ENCODE assay signal across 33 cellular contexts in genomic region chrX:103513067-103513466, GRCh38. TPM values are rescaled to one million over a fixed set of nuclear protein-coding genes. Genes with fewer than 3 reads are reported as not detected.
"Had no signal": no experiment of that assay in that cellular context is flagged by ENCODE, and none has a peak within 500 bp of the region (broad histone marks: within the 10 kb centered on the region; RNA-seq: fewer than 3 reads in every experiment).

No MANE protein-coding gene starts in this region.

- H3K9me3 Mint-ChIP-seq: activated naive CD4-positive, alpha-beta T cell treated with anti-CD3 and anti-CD28 coated beads for 36 hours; activated naive CD8-positive, alpha-beta T cell treated with anti-CD3 and anti-CD28 coated beads for 36 hours; effector memory CD8-positive, alpha-beta T cell; naive thymus-derived CD8-positive, alpha-beta T cell; neural progenitor cell; stimulated activated naive B cell treated with anti-CD40 and anti-IgM and Interleukin-4, amounts not matched to agents 10 μg/mL and 1 μg/mL and 100 μg/mL, for 72 hours; T-helper 1 cell treated with Interleukin-12 subunit alpha and Interleukin-12 subunit beta and Interleukin-4 antibody, amounts not matched to agents 30 μg/mL and 1 μg/mL, for 36 hours had no signal

- H3K27me3 Mint-ChIP-seq: activated naive CD8-positive, alpha-beta T cell treated with anti-CD3 and anti-CD28 coated beads for 36 hours had no signal

- H3K4me1 ChIP-seq: adrenal gland, ascending aorta, gastroesophageal sphincter, neural progenitor cell, parathyroid adenoma, psoas muscle, stomach, thyroid gland, upper lobe of left lung had no signal

- H3K4me3 ChIP-seq: adrenal gland, ascending aorta, gastroesophageal sphincter, neural progenitor cell, psoas muscle, stomach, thyroid gland, upper lobe of left lung had no signal

- H3K36me3 ChIP-seq: adrenal gland, ascending aorta, brain microvascular endothelial cell, gastroesophageal sphincter, neural progenitor cell, stomach, thyroid gland, upper lobe of left lung had no signal

- ATAC-seq: activated CD4-positive, CD25-positive, alpha-beta regulatory T cell treated with anti-CD3 and anti-CD28 coated beads, Interleukin-2, amount 50 U/mL, for 24 hours; effector memory CD8-positive, alpha-beta T cell; gastroesophageal sphincter; naive thymus-derived CD8-positive, alpha-beta T cell; psoas muscle; stimulated activated naive B cell treated with anti-CD40 and anti-IgM and Interleukin-4, amounts not matched to agents 10 μg/mL and 1 μg/mL and 100 μg/mL, for 72 hours had no signal

- H3K9ac ChIP-seq: neural progenitor cell, parathyroid adenoma had no signal

- H3K4me1 Mint-ChIP-seq: activated naive CD8-positive, alpha-beta T cell treated with anti-CD3 and anti-CD28 coated beads for 36 hours; naive thymus-derived CD8-positive, alpha-beta T cell; stimulated activated naive B cell treated with anti-CD40 and anti-IgM and Interleukin-4, amounts not matched to agents 10 μg/mL and 1 μg/mL and 100 μg/mL, for 72 hours had no signal

- H3K4me2 ChIP-seq: neural progenitor cell had no signal

- H3K27ac ChIP-seq: adrenal gland, ascending aorta, brain microvascular endothelial cell, gastroesophageal sphincter, neural progenitor cell, parathyroid adenoma, psoas muscle, stomach, thyroid gland, upper lobe of left lung, VCaP had no signal

- DNase-seq: activated CD4-positive, alpha-beta T cell treated with anti-CD3 and anti-CD28 coated beads for 48 hours; activated CD4-positive, alpha-beta T cell treated with anti-CD3 and anti-CD28 coated beads, Interleukin-2, amount 50 U/mL, for 48 hours; activated CD8-positive, alpha-beta memory T cell treated with anti-CD3 and anti-CD28 coated beads for 24 hours; activated effector memory CD4-positive, alpha-beta T cell treated with Interleukin-2 at 50 U/mL for 16 hours; activated naive CD4-positive, alpha-beta T cell treated with anti-CD3 and anti-CD28 coated beads for 36 hours; activated naive CD8-positive, alpha-beta T cell treated with anti-CD3 and anti-CD28 coated beads for 36 hours; brain microvascular endothelial cell; cortex of kidney; effector memory CD8-positive, alpha-beta T cell; head of caudate nucleus; hypothalamus; islet precursor cell; midbrain; naive thymus-derived CD8-positive, alpha-beta T cell; occipital lobe; psoas muscle; stimulated activated CD4-positive, alpha-beta T cell treated with anti-CD3 and anti-CD28 coated beads, Interleukin-15, amount 100 ng/mL, for 24 hours; stimulated activated CD4-positive, alpha-beta T cell treated with anti-CD3 and anti-CD28 coated beads, Interleukin-2, amount 100 ng/mL, for 24 hours; stimulated activated naive B cell treated with anti-CD40 and anti-IgM and Interleukin-4, amounts not matched to agents 10 μg/mL and 1 μg/mL and 100 μg/mL, for 72 hours; stomach; T-helper 9 cell; thyroid gland; upper lobe of left lung had no signal

- H3K27ac Mint-ChIP-seq: activated naive CD4-positive, alpha-beta T cell treated with anti-CD3 and anti-CD28 coated beads for 36 hours; activated naive CD8-positive, alpha-beta T cell treated with anti-CD3 and anti-CD28 coated beads for 36 hours; effector memory CD8-positive, alpha-beta T cell; neural progenitor cell; stimulated activated naive B cell treated with anti-CD40 and anti-IgM and Interleukin-4, amounts not matched to agents 10 μg/mL and 1 μg/mL and 100 μg/mL, for 72 hours; T-helper 1 cell treated with Interleukin-12 subunit alpha and Interleukin-12 subunit beta and Interleukin-4 antibody, amounts not matched to agents 30 μg/mL and 1 μg/mL, for 36 hours had no signal

- H3K4me3 Mint-ChIP-seq: activated naive CD4-positive, alpha-beta T cell treated with anti-CD3 and anti-CD28 coated beads for 36 hours; activated naive CD8-positive, alpha-beta T cell treated with anti-CD3 and anti-CD28 coated beads for 36 hours; effector memory CD8-positive, alpha-beta T cell; naive thymus-derived CD8-positive, alpha-beta T cell; neural progenitor cell; stimulated activated naive B cell treated with anti-CD40 and anti-IgM and Interleukin-4, amounts not matched to agents 10 μg/mL and 1 μg/mL and 100 μg/mL, for 72 hours; T-helper 1 cell treated with Interleukin-12 subunit alpha and Interleukin-12 subunit beta and Interleukin-4 antibody, amounts not matched to agents 30 μg/mL and 1 μg/mL, for 36 hours had no signal

- H3K27me3 ChIP-seq: ascending aorta, brain microvascular endothelial cell, gastroesophageal sphincter, neural progenitor cell, thyroid gland, upper lobe of left lung had no signal

- FAIRE-seq: endothelial cell of umbilical vein, TTC549 had no signal

- H2AFZ ChIP-seq: neural progenitor cell, parathyroid adenoma had no signal

- H3K79me2 ChIP-seq: parathyroid adenoma had no signal

- H3K36me3 Mint-ChIP-seq: neural progenitor cell; stimulated activated naive B cell treated with anti-CD40 and anti-IgM and Interleukin-4, amounts not matched to agents 10 μg/mL and 1 μg/mL and 100 μg/mL, for 72 hours had no signal

- H3K9me3 ChIP-seq: adrenal gland, ascending aorta, gastroesophageal sphincter, psoas muscle, stomach, thyroid gland, upper lobe of left lung had no signal

RNA-seq across cellular contexts. Expression of gene RAB40A, which starts 6.2 kb away (rescaled TPM):
- total RNA-seq: naive thymus-derived CD8-positive, alpha-beta T cell had no signal
